8 cellular contexts compared by ENCODE assay signal in the genomic region with DNA sequence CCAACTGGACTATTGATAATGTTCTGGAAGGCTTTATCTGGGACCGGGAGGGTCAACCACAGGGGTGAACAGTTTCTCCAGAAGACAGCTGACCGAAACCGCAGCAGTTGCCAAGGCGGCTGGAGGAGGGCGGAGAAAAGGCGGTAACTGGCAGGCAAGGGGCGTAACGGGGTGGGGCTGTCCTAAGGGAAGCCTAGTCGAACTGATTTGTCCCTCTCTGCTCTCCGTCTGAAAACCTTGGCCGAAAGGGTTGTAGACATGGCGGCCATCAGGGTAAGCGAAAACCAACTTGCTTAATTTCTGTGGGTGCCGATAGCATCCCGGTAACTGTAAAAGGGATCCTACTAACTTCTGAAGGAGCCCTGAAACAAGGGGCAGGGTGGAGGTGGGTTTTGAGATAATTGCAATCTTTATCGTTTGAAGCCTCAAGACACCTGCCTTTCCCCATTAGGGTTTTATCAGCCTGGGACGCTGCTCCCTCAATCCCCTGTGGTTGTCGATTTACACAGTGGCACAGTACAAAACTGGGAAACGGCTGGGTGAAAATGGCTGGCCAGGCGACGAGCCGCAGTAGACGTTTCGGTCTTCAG. TPM values are rescaled to one million over a fixed set of nuclear protein-coding genes. Genes with fewer than 3 reads are reported as not detected.
DNase-seq lines count a peak whose midpoint lies in the region; ATAC-seq and TF ChIP-seq lines count a peak whose summit lies in the region.

A gene with protein sequence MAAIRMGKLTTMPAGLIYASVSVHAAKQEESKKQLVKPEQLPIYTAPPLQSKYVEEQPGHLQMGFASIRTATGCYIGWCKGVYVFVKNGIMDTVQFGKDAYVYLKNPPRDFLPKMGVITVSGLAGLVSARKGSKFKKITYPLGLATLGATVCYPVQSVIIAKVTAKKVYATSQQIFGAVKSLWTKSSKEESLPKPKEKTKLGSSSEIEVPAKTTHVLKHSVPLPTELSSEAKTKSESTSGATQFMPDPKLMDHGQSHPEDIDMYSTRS (plus strand): TSS at position 223 of the 590 bp plus-strand sequence. CDS start 36 bp downstream, at position 259.

- 40% methylated on average over 14 of the region's 24 CpGs for WGBS in right lobe of liver (ENCODE audit: insufficient coverage, low coverage, low lambda C conversion rate, missing lambda C conversion rate)

- peak within 1 kb of the TSS; percentile 71 for H3K4me3 ChIP-seq in BLaER1
- peak within 1 kb of the TSS; percentile 37 to 80 (median 65) for H3K4me3 ChIP-seq in dorsolateral prefrontal cortex
- H3K4me3 ChIP-seq in right lobe of liver: peak within 1 kb of the TSS; percentile 51 to 64 (median 54)

- peaks cover 6% of the 10 kb centered on the region; the same call in 1 of the 2 replicates for H3K4me1 ChIP-seq in BLaER1
- H3K4me1 ChIP-seq in right lobe of liver: no peaks in the 10 kb centered on the region

- peak within 1 kb of the TSS; percentile 68 for H3K4me2 ChIP-seq in BLaER1

- H3K27me3 ChIP-seq in BLaER1: peaks cover 12% of the 10 kb centered on the region; the same call in 1 of the 2 replicates
- H3K27me3 ChIP-seq in dorsolateral prefrontal cortex: peaks cover 0 to 15% (median 0%) of the 10 kb centered on the region in 45 donors
- no peaks in the 10 kb centered on the region for H3K27me3 ChIP-seq in right lobe of liver

- TF ChIP-seq CTCF in dorsolateral prefrontal cortex (IDR thresholded peaks at IDR 0.05 in 54 of 56, conservative IDR thresholded peaks at IDR 0.05 in 2 of 56; ENCODE audit: low read depth in 1 of 56, partially characterized antibody in 56 of 56): peak in 5 of 56 donors; percentile 5 to 28 (median 12)
- no peak for TF ChIP-seq CTCF in right lobe of liver (IDR thresholded peaks at IDR 0.05)

- intact Hi-C loops in dorsolateral prefrontal cortex (cut with DNase I): no loop called here
- intact Hi-C loops in right lobe of liver (cut with DNase I): no loop called here

- DNase-seq in NCI-H69 (lab: John Stamatoyannopoulos, UW) (peak; percentile 92), dorsolateral prefrontal cortex (peak; percentile 49 to 87 (median 80)), right lobe of liver (peak; percentile 87 to 93 (median 92))
- DNase-seq in activated CD4-positive, alpha-beta T cell treated with anti-CD3 and anti-CD28 coated beads, Interleukin-2, amount 50 U/mL, for 24 hours (ENCODE audit: low read depth in 1 of 2, low spot score in 1 of 2): peak; percentile 43 to 71
- peak; percentile 82 for DNase-seq in stimulated activated CD4-positive, alpha-beta T cell treated with anti-CD3 and anti-CD28 coated beads, Interleukin-4, amount 100 ng/mL, for 24 hours

- peak within 1 kb of the TSS; percentile 61 for H3K27ac ChIP-seq in BLaER1
- H3K27ac ChIP-seq in dorsolateral prefrontal cortex: peak within 1 kb of the TSS in 18 of 59 donors; percentile 12 to 70 (median 48)
- H3K27ac ChIP-seq in right lobe of liver: peak within 1 kb of the TSS; percentile 53 to 72 (median 61)

- H3K9me3 ChIP-seq in BLaER1 (no peaks in the 10 kb centered on the region), right lobe of liver (no peaks in the 10 kb centered on the region)

- ATAC-seq in GM19328 (IDR thresholded peaks at IDR 0.05; ENCODE audit: unreplicated experiment) (peak; percentile 93), HG03469 (IDR thresholded peaks at IDR 0.05; ENCODE audit: unreplicated experiment) (peak; percentile 92), right lobe of liver (peak; percentile 98 to 99 (median 98))

- H4K20me1 ChIP-seq in BLaER1: no peaks in the 10 kb centered on the region

- no peak for TF ChIP-seq POLR2A in right lobe of liver (IDR thresholded peaks at IDR 0.05)

- H3K9ac ChIP-seq in BLaER1: peak within 1 kb of the TSS; percentile 73

- H3K36me3 ChIP-seq in BLaER1 (no peaks in the 10 kb centered on the region), right lobe of liver (no peaks in the 10 kb centered on the region)

RNA-seq across cellular contexts. Expression of the gene that starts here (rescaled TPM):
- total RNA-seq in dorsolateral prefrontal cortex: 10 to 100 TPM; 12.2 to 38.8 (median 28.6) TPM
- 10 to 100 TPM; 14.3 to 25.3 (median 20.0) TPM for total RNA-seq in right lobe of liver
